In genomic region chr10:5813091-5813340, GRCh38 we compare ENCODE assay signal across 8 cellular contexts. TPM values are rescaled to one million over a fixed set of nuclear protein-coding genes. Genes with fewer than 3 reads are reported as not detected.
A peak's percentile ranks its signal among the peaks of the same experiment; 100 is the strongest.
DNase-seq lines count a peak whose midpoint lies in the region; ATAC-seq and TF ChIP-seq lines count a peak whose summit lies in the region.

No MANE protein-coding gene starts in this region.

- H3K36me3 Mint-ChIP-seq in glutamatergic neuron (ENCODE audit: unreplicated experiment) = no peaks in the 10 kb centered on the region

- ATAC-seq in GM18870 (IDR thresholded peaks at IDR 0.05; ENCODE audit: unreplicated experiment) (peak; percentile 12), HG02870 (IDR thresholded peaks at IDR 0.05; ENCODE audit: unreplicated experiment) (peak; percentile 18), SK-N-SH treated with all-trans-retinoic acid at 6 μM for 48 hours (peak; percentile 63), gastrocnemius medialis (peak; percentile 48 to 55)

- DNase-seq in glutamatergic neuron (no peak), gastrocnemius medialis (no peak), cerebellar nuclear complex (lab: John Stamatoyannopoulos, UW) (no peak), GF-D8 (lab: John Stamatoyannopoulos, UW) (no peak)
- DNase-seq in effector CD8-positive, alpha-beta T cell (lab: John Stamatoyannopoulos, UW) = no peak

- no peak for TF ChIP-seq CTCF in glutamatergic neuron (IDR thresholded peaks at IDR 0.05; ENCODE audit: partially characterized antibody, unreplicated experiment)
- no peak for TF ChIP-seq CTCF in gastrocnemius medialis (IDR thresholded peaks at IDR 0.05 in 4 of 5, conservative IDR thresholded peaks at IDR 0.05 in 1 of 5)

- H3K4me3 Mint-ChIP-seq in glutamatergic neuron (ENCODE audit: unreplicated experiment) = peak overlapping the region; percentile 88

- H3K27ac Mint-ChIP-seq in glutamatergic neuron (ENCODE audit: unreplicated experiment) = peak overlapping the region; percentile 87

- no peak for TF ChIP-seq POLR2A in gastrocnemius medialis (IDR thresholded peaks at IDR 0.05)

- H3K27me3 ChIP-seq in gastrocnemius medialis = no peaks in the 10 kb centered on the region

- H3K4me3 ChIP-seq in gastrocnemius medialis = peak overlapping the region; percentile 84 to 97 (median 86)

- intact Hi-C loops in gastrocnemius medialis (cut with DNase I; ENCODE audit: low total_unique reads) = loop anchor here (1.0 to 5.0 kb wide), 4 partner anchors 60 to 164 kb away; partner anchors contain the start of genes ANKRD16, IL15RA and TASOR2

- no peaks in the 10 kb centered on the region for H3K36me3 ChIP-seq in gastrocnemius medialis

- H3K4me1 Mint-ChIP-seq in glutamatergic neuron (ENCODE audit: low read depth, unreplicated experiment) = peaks cover 17% of the 10 kb centered on the region

- in situ Hi-C loops in gastrocnemius medialis (cut with MboI; ENCODE audit: low sequenced_read_pairs in 4 of 4) = no loop called here

- H3K4me1 ChIP-seq in gastrocnemius medialis = peaks cover 47 to 48% of the 10 kb centered on the region in 2 donors

- H3K27me3 Mint-ChIP-seq in glutamatergic neuron (ENCODE audit: unreplicated experiment) = peaks cover 4% of the 10 kb centered on the region

- peaks cover 5% of the 10 kb centered on the region for H3K9me3 Mint-ChIP-seq in glutamatergic neuron (ENCODE audit: unreplicated experiment)

- no peaks in the 10 kb centered on the region for H3K9me3 ChIP-seq in gastrocnemius medialis

- peak overlapping the region; percentile 91 to 98 (median 98) for H3K27ac ChIP-seq in gastrocnemius medialis

TF ChIP-seq in SK-N-SH treated with all-trans-retinoic acid at 6 μM for 48 hours, 23 proteins besides CTCF, POLR2A, EP300 and RAD21:
- TF ChIP-seq TSHZ2 (CRISPR knock-in tag; IDR thresholded peaks at IDR 0.05) (no peak), CREB5 (CRISPR knock-in tag; IDR thresholded peaks at IDR 0.05; ENCODE audit: low read depth) (no peak)

RNA-seq across cellular contexts. Expression of gene GDI2, which starts 0.2 kb away (rescaled TPM):
- total RNA-seq in glutamatergic neuron (ENCODE audit: unreplicated experiment) (294 TPM), gastrocnemius medialis (100 to 1,000 TPM; 143 to 197 (median 171) TPM)

Comparison
In these comparisons a context has a peak if more than half of its experiments do, and no peak if none do; other contexts are left out.
1. ATAC-seq: peak in every context shown above with its lines; median percentile 63 in SK-N-SH treated with all-trans-retinoic acid at 6 μM for 48 hours; 52 in gastrocnemius medialis; 18 in HG02870; 12 in GM18870.